Comparison of ENCODE assay signal across 28 cellular contexts in genomic region chr2:2771721-2772411, GRCh38.
"Had no signal": no experiment of that assay in that cellular context is flagged by ENCODE, and none has a peak within 500 bp of the region (broad histone marks: within the 10 kb centered on the region; RNA-seq: fewer than 3 reads in every experiment).

No MANE protein-coding gene starts in this region.

- H3K4me1 Mint-ChIP-seq: activated naive CD4-positive, alpha-beta T cell treated with anti-CD3 and anti-CD28 coated beads, Interleukin-2, amount 50 U/mL, for 24 hours; activated naive CD8-positive, alpha-beta T cell treated with anti-CD3 and anti-CD28 coated beads for 36 hours; activated naive CD8-positive, alpha-beta T cell treated with anti-CD3 and anti-CD28 coated beads, Interleukin-2, amount 50 U/mL, for 24 hours; activated T-helper 17 cell treated with anti-CD3 and anti-CD28 coated beads, Interleukin-2, amount 50 U/mL, for 72 hours had no signal

- ATAC-seq: activated CD8-positive, alpha-beta T cell treated with anti-CD3 and anti-CD28 coated beads for 36 hours; activated naive CD8-positive, alpha-beta T cell treated with anti-CD3 and anti-CD28 coated beads, Interleukin-2, amount 50 U/mL, for 24 hours; activated T-cell treated with anti-CD3 and anti-CD28 coated beads, Interleukin-2, amount 50 U/mL, for 4 hours; activated T-helper 17 cell treated with anti-CD3 and anti-CD28 coated beads, Interleukin-2, amount 50 U/mL, for 72 hours; body of pancreas; gastroesophageal sphincter had no signal

- H3K9me3 ChIP-seq: adrenal gland, body of pancreas, breast epithelium, colonic mucosa, esophagus squamous epithelium, gastroesophageal sphincter had no signal

- H3K27ac Mint-ChIP-seq: activated CD8-positive, alpha-beta T cell treated with anti-CD3 and anti-CD28 coated beads for 36 hours; activated naive CD4-positive, alpha-beta T cell treated with anti-CD3 and anti-CD28 coated beads for 36 hours; activated naive CD4-positive, alpha-beta T cell treated with anti-CD3 and anti-CD28 coated beads, Interleukin-2, amount 50 U/mL, for 24 hours; activated naive CD8-positive, alpha-beta T cell treated with anti-CD3 and anti-CD28 coated beads for 36 hours; activated naive CD8-positive, alpha-beta T cell treated with anti-CD3 and anti-CD28 coated beads, Interleukin-2, amount 50 U/mL, for 24 hours; activated T-helper 17 cell treated with anti-CD3 and anti-CD28 coated beads, Interleukin-2, amount 50 U/mL, for 72 hours had no signal

- H3K9me3 Mint-ChIP-seq: activated CD8-positive, alpha-beta T cell treated with anti-CD3 and anti-CD28 coated beads for 36 hours; activated naive CD4-positive, alpha-beta T cell treated with anti-CD3 and anti-CD28 coated beads for 36 hours; activated naive CD8-positive, alpha-beta T cell treated with anti-CD3 and anti-CD28 coated beads for 36 hours; activated naive CD8-positive, alpha-beta T cell treated with anti-CD3 and anti-CD28 coated beads, Interleukin-2, amount 50 U/mL, for 24 hours; activated T-cell treated with anti-CD3 and anti-CD28 coated beads, Interleukin-2, amount 50 U/mL, for 4 hours had no signal

- H3K27me3 ChIP-seq: adrenal gland, body of pancreas, breast epithelium, cardiac muscle cell, colonic mucosa, esophagus squamous epithelium, gastroesophageal sphincter had no signal

- H3K4me3 Mint-ChIP-seq: activated CD8-positive, alpha-beta T cell treated with anti-CD3 and anti-CD28 coated beads for 36 hours; activated naive CD4-positive, alpha-beta T cell treated with anti-CD3 and anti-CD28 coated beads for 36 hours; activated naive CD4-positive, alpha-beta T cell treated with anti-CD3 and anti-CD28 coated beads, Interleukin-2, amount 50 U/mL, for 24 hours; activated naive CD8-positive, alpha-beta T cell treated with anti-CD3 and anti-CD28 coated beads for 36 hours; activated naive CD8-positive, alpha-beta T cell treated with anti-CD3 and anti-CD28 coated beads, Interleukin-2, amount 50 U/mL, for 24 hours; activated T-cell treated with anti-CD3 and anti-CD28 coated beads, Interleukin-2, amount 50 U/mL, for 4 hours; activated T-helper 17 cell treated with anti-CD3 and anti-CD28 coated beads, Interleukin-2, amount 50 U/mL, for 72 hours had no signal

- H3K4me1 ChIP-seq: adrenal gland, body of pancreas, breast epithelium, colonic mucosa had no signal

- H3K36me3 ChIP-seq: adrenal gland, breast epithelium, cardiac muscle cell, colonic mucosa, esophagus squamous epithelium, gastroesophageal sphincter had no signal

- DNase-seq: activated CD4-positive, alpha-beta T cell treated with anti-CD3 and anti-CD28 coated beads for 1 hour; activated CD4-positive, alpha-beta T cell treated with anti-CD3 and anti-CD28 coated beads for 4 hours; activated CD4-positive, alpha-beta T cell treated with anti-CD3 and anti-CD28 coated beads, Interleukin-2, amount 50 U/mL, for 1 hour; activated CD4-positive, alpha-beta T cell treated with anti-CD3 and anti-CD28 coated beads, Interleukin-2, amount 50 U/mL, for 48 hours; activated CD8-positive, alpha-beta memory T cell treated with anti-CD3 and anti-CD28 coated beads for 24 hours; activated CD8-positive, alpha-beta T cell treated with anti-CD3 and anti-CD28 coated beads for 36 hours; activated effector memory CD4-positive, alpha-beta T cell treated with Interleukin-2 at 50 U/mL for 16 hours; activated gamma-delta T cell treated with Interleukin-2 at 50 U/mL for 16 hours; activated naive CD4-positive, alpha-beta T cell treated with anti-CD3 and anti-CD28 coated beads for 36 hours; activated naive CD8-positive, alpha-beta T cell treated with anti-CD3 and anti-CD28 coated beads for 36 hours; activated naive CD8-positive, alpha-beta T cell treated with anti-CD3 and anti-CD28 coated beads, Interleukin-2, amount 50 U/mL, for 24 hours; activated T-cell treated with anti-CD3 and anti-CD28 coated beads, Interleukin-2, amount 50 U/mL, for 4 hours; adrenal gland; aorta; body of pancreas; central memory CD4-positive, alpha-beta T cell; cerebellar nuclear complex; colonic mucosa; effector CD8-positive, alpha-beta T cell; esophagus squamous epithelium; foreskin melanocyte; T-helper 2 cell had no signal

- H3K27ac ChIP-seq: adrenal gland, body of pancreas, breast epithelium, cardiac muscle cell, colonic mucosa, epithelial cell of prostate, esophagus squamous epithelium, gastroesophageal sphincter had no signal

- H3K4me3 ChIP-seq: adrenal gland, body of pancreas, breast epithelium, cardiac muscle cell, colonic mucosa, esophagus squamous epithelium, gastroesophageal sphincter had no signal

- H3K27me3 Mint-ChIP-seq: activated naive CD4-positive, alpha-beta T cell treated with anti-CD3 and anti-CD28 coated beads, Interleukin-2, amount 50 U/mL, for 24 hours; activated naive CD8-positive, alpha-beta T cell treated with anti-CD3 and anti-CD28 coated beads for 36 hours; activated naive CD8-positive, alpha-beta T cell treated with anti-CD3 and anti-CD28 coated beads, Interleukin-2, amount 50 U/mL, for 24 hours had no signal

- H3K36me3 Mint-ChIP-seq: activated naive CD4-positive, alpha-beta T cell treated with anti-CD3 and anti-CD28 coated beads, Interleukin-2, amount 50 U/mL, for 24 hours; activated naive CD8-positive, alpha-beta T cell treated with anti-CD3 and anti-CD28 coated beads for 36 hours had no signal
